8 cellular contexts compared by ENCODE assay signal in genomic region chr11:76380161-76380976, GRCh38. TPM values are rescaled to one million over a fixed set of nuclear protein-coding genes. Genes with fewer than 3 reads are reported as not detected.
DNase-seq lines count a peak whose midpoint lies in the region; ATAC-seq lines count a peak whose summit lies in the region.

No MANE protein-coding gene starts in this region.

- peak overlapping the region; percentile 81 for H3K4me3 ChIP-seq in ectodermal cell (ENCODE audit: insufficient read depth, low read depth, low read length)
- H3K4me3 ChIP-seq in mesodermal cell (ENCODE audit: extremely low read depth, insufficient read depth, low read length, poor library complexity, severe bottlenecking), result peak overlapping the region; percentile 83

- WGBS in ectodermal cell, 2 experiments, result 1% methylated on average over 82 to 84 of the region's 84 CpGs
- 0 to 2% methylated on average over 41 to 44 of the region's 84 CpGs for WGBS in mesodermal cell (ENCODE audit: insufficient coverage in 2 of 2), 2 experiments

- peak overlapping the region; percentile 91 for H3K27ac Mint-ChIP-seq in activated CD4-positive, alpha-beta T cell treated with anti-CD3 and anti-CD28 coated beads, Interleukin-2, amount 10 ng/mL, durations not matched to agents 24 days and 14 days

- no peak overlapping the region for H3K27ac ChIP-seq in ectodermal cell (ENCODE audit: insufficient read depth, low read depth, low read length, poor library complexity, severe bottlenecking)
- H3K27ac ChIP-seq in mesodermal cell (ENCODE audit: low read depth, low read length, severe bottlenecking), result no peak overlapping the region

- ATAC-seq in GM19468 (IDR thresholded peaks at IDR 0.05; ENCODE audit: extremely low read depth, unreplicated experiment) (peak; percentile 6), GM18861 (IDR thresholded peaks at IDR 0.05; ENCODE audit: unreplicated experiment) (no peak)

- H3K36me3 Mint-ChIP-seq in activated CD4-positive, alpha-beta T cell treated with anti-CD3 and anti-CD28 coated beads, Interleukin-2, amount 10 ng/mL, durations not matched to agents 24 days and 14 days (ENCODE audit: low read depth), result peaks cover 12% of the 10 kb centered on the region

- intact Hi-C loops in activated CD4-positive, alpha-beta T cell treated with anti-CD3 and anti-CD28 coated beads, Interleukin-2, amount 10 ng/mL, durations not matched to agents 24 days and 14 days (cut with micrococcal nuclease), result loop anchor here (1.0 to 10.0 kb wide), 5 partner anchors 9 to 424 kb away; no protein-coding TSS in a partner anchor

- H3K27me3 Mint-ChIP-seq in activated CD4-positive, alpha-beta T cell treated with anti-CD3 and anti-CD28 coated beads, Interleukin-2, amount 10 ng/mL, durations not matched to agents 24 days and 14 days, result no peaks in the 10 kb centered on the region

- H3K27me3 ChIP-seq in ectodermal cell (ENCODE audit: control insufficient read depth, insufficient read depth, low read length, poor library complexity, severe bottlenecking), result no peaks in the 10 kb centered on the region

- DNase-seq in CD1c-positive myeloid dendritic cell (ENCODE audit: extremely low spot score), result peak; percentile 43
- DNase-seq in HuH-7 (ENCODE audit: low spot score), result peak; percentile 14
- peak; percentile 87 for DNase-seq in activated CD4-positive, alpha-beta T cell treated with anti-CD3 and anti-CD28 coated beads, Interleukin-2, amount 10 ng/mL, durations not matched to agents 24 days and 14 days
- peak; percentile 8 to 23 for DNase-seq in stimulated activated CD8-positive, alpha-beta memory T cell treated with anti-CD3 and anti-CD28 coated beads, Interleukin-2, amount 100 ng/mL, for 1 hour (ENCODE audit: low read depth in 2 of 2)

- H3K4me3 Mint-ChIP-seq in activated CD4-positive, alpha-beta T cell treated with anti-CD3 and anti-CD28 coated beads, Interleukin-2, amount 10 ng/mL, durations not matched to agents 24 days and 14 days, result peak overlapping the region; percentile 81

- H3K36me3 ChIP-seq in ectodermal cell (ENCODE audit: control insufficient read depth, insufficient read depth, low read length), result no peaks in the 10 kb centered on the region
- H3K36me3 ChIP-seq in mesodermal cell (ENCODE audit: control insufficient read depth, insufficient read depth, low read length), result no peaks in the 10 kb centered on the region

- H3K9me3 ChIP-seq in ectodermal cell (ENCODE audit: control insufficient read depth, low read length) (no peaks in the 10 kb centered on the region), mesodermal cell (ENCODE audit: control insufficient read depth, low read length) (no peaks in the 10 kb centered on the region)

- H3K4me1 ChIP-seq in ectodermal cell (ENCODE audit: control insufficient read depth, insufficient read depth, low read length) (peaks cover 19% of the 10 kb centered on the region), mesodermal cell (ENCODE audit: control insufficient read depth, insufficient read depth, low read length, poor library complexity, severe bottlenecking) (peaks cover 12% of the 10 kb centered on the region)

- H3K9me3 Mint-ChIP-seq in activated CD4-positive, alpha-beta T cell treated with anti-CD3 and anti-CD28 coated beads, Interleukin-2, amount 10 ng/mL, durations not matched to agents 24 days and 14 days, result no peaks in the 10 kb centered on the region

- peaks cover 40% of the 10 kb centered on the region for H3K4me1 Mint-ChIP-seq in activated CD4-positive, alpha-beta T cell treated with anti-CD3 and anti-CD28 coated beads, Interleukin-2, amount 10 ng/mL, durations not matched to agents 24 days and 14 days

RNA-seq across cellular contexts. Expression of gene THAP12, which starts 0.6 kb away (rescaled TPM):
- total RNA-seq in activated CD4-positive, alpha-beta T cell treated with anti-CD3 and anti-CD28 coated beads, Interleukin-2, amount 10 ng/mL, durations not matched to agents 24 days and 14 days, result 77.8 and 80.9 TPM in 2 replicates
- 71.4 TPM for polyA plus RNA-seq in ectodermal cell (2013, experiment 1 of 4)
- 80.5 TPM for polyA plus RNA-seq in ectodermal cell (2013, experiment 2 of 4)
- polyA plus RNA-seq in ectodermal cell (2013, experiment 3 of 4), result 61.3 TPM
- 71.5 TPM for polyA plus RNA-seq in ectodermal cell (2013, experiment 4 of 4)
- polyA plus RNA-seq in mesodermal cell (2013, experiment 1 of 2), result 42.1 TPM
- polyA plus RNA-seq in mesodermal cell (2013, experiment 2 of 2), result 50.6 TPM

RNA-seq across cellular contexts. Expression of gene GVQW3, which starts 0.8 kb away (rescaled TPM):
- 3.7 and 4.3 TPM in 2 replicates for total RNA-seq in activated CD4-positive, alpha-beta T cell treated with anti-CD3 and anti-CD28 coated beads, Interleukin-2, amount 10 ng/mL, durations not matched to agents 24 days and 14 days
- polyA plus RNA-seq in ectodermal cell (2013, experiment 1 of 4), result 17.6 TPM
- polyA plus RNA-seq in ectodermal cell (2013, experiment 2 of 4), result 18.6 TPM
- 11.5 TPM for polyA plus RNA-seq in ectodermal cell (2013, experiment 3 of 4)
- 13.3 TPM for polyA plus RNA-seq in ectodermal cell (2013, experiment 4 of 4)
- polyA plus RNA-seq in mesodermal cell (2013, experiment 1 of 2), result 3.2 TPM
- 3.5 TPM for polyA plus RNA-seq in mesodermal cell (2013, experiment 2 of 2)

Comparison
In these comparisons a context has a peak if more than half of its experiments do, and no peak if none do; other contexts are left out.
1. DNase-seq: peak in every context shown above with its lines; median percentile 87 in activated CD4-positive, alpha-beta T cell treated with anti-CD3 and anti-CD28 coated beads, Interleukin-2, amount 10 ng/mL, durations not matched to agents 24 days and 14 days; 43 in CD1c-positive myeloid dendritic cell; 16 in stimulated activated CD8-positive, alpha-beta memory T cell treated with anti-CD3 and anti-CD28 coated beads, Interleukin-2, amount 100 ng/mL, for 1 hour; 14 in HuH-7.